1 cellular context compared by ENCODE assay signal in the genomic region with DNA sequence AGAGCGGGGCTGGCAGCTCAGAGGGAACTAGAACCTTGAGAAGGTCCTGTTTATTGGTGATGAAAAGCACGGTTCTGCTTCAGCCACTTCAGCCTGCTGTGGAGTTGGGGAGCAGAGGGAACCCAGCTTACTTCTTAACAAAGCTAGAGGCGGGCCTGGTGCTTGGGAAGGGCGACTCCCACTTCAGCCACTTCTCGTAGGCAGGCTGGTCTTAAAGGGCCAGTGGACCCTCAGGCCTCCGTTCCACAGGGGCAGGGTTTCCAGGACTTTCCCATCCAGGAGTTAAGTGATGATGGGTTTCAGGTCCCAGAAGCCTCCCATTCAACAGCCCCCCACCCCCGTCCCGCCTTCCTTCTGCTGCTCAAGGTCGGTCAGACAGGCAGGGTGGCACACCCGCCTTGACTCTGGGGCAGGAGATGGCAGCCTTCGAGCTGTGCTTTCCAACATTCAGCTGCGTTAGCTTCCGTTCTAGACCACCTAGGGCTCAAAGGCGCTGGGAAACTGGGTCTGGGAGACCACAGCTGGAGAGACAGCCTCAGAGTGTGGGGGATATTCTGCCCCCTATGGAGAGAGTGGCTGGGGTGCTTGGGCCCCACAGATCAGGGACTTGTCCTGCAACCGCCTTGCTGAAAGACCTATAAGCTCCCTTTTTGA.
TF ChIP-seq lines count a peak whose summit lies in the region.

No MANE protein-coding gene starts in this region.

TF ChIP-seq in GM12878, 131 proteins besides CTCF, POLR2A, EP300 and RAD21 (continued from another document):
- TF ChIP-seq ETV6 (conservative IDR thresholded peaks at IDR 0.05 in 1 of 2, IDR thresholded peaks at IDR 0.05 in 1 of 2; ENCODE audit: borderline replicate concordance in 1 of 2, low read depth in 1 of 2) (no peak), YY1 (IDR thresholded peaks at IDR 0.05; ENCODE audit: low read depth, low read length) (0 out of 2 replicates have a peak, but pooled peaks have one; percentile 9), POLR2AphosphoS5 (IDR thresholded peaks at IDR 0.05; ENCODE audit: low read length) (peak; percentile 40), IKZF1 (conservative IDR thresholded peaks at IDR 0.05) (peak; percentile 34; the same call in 1 of the 2 replicates)
- TF ChIP-seq, protein P1, sequence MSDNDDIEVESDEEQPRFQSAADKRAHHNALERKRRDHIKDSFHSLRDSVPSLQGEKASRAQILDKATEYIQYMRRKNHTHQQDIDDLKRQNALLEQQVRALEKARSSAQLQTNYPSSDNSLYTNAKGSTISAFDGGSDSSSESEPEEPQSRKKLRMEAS (IDR thresholded peaks at IDR 0.05; ENCODE audit: low read depth, low read length), result no peak
- TF ChIP-seq, protein P2, sequence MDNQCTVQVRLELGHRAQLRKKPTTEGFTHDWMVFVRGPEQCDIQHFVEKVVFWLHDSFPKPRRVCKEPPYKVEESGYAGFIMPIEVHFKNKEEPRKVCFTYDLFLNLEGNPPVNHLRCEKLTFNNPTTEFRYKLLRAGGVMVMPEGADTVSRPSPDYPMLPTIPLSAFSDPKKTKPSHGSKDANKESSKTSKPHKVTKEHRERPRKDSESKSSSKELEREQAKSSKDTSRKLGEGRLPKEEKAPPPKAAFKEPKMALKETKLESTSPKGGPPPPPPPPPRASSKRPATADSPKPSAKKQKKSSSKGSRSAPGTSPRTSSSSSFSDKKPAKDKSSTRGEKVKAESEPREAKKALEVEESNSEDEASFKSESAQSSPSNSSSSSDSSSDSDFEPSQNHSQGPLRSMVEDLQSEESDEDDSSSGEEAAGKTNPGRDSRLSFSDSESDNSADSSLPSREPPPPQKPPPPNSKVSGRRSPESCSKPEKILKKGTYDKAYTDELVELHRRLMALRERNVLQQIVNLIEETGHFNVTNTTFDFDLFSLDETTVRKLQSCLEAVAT (IDR thresholded peaks at IDR 0.05), result peak; percentile 20
- TF ChIP-seq, protein P3, sequence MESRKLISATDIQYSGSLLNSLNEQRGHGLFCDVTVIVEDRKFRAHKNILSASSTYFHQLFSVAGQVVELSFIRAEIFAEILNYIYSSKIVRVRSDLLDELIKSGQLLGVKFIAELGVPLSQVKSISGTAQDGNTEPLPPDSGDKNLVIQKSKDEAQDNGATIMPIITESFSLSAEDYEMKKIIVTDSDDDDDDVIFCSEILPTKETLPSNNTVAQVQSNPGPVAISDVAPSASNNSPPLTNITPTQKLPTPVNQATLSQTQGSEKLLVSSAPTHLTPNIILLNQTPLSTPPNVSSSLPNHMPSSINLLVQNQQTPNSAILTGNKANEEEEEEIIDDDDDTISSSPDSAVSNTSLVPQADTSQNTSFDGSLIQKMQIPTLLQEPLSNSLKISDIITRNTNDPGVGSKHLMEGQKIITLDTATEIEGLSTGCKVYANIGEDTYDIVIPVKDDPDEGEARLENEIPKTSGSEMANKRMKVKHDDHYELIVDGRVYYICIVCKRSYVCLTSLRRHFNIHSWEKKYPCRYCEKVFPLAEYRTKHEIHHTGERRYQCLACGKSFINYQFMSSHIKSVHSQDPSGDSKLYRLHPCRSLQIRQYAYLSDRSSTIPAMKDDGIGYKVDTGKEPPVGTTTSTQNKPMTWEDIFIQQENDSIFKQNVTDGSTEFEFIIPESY (IDR thresholded peaks at IDR 0.05), result 0 out of 2 replicates have a peak, but pooled peaks have one; percentile 6
TF ChIP-seq in GM12878: peak in this region for 7.
